9 cellular contexts compared by ENCODE assay signal in the genomic region with DNA sequence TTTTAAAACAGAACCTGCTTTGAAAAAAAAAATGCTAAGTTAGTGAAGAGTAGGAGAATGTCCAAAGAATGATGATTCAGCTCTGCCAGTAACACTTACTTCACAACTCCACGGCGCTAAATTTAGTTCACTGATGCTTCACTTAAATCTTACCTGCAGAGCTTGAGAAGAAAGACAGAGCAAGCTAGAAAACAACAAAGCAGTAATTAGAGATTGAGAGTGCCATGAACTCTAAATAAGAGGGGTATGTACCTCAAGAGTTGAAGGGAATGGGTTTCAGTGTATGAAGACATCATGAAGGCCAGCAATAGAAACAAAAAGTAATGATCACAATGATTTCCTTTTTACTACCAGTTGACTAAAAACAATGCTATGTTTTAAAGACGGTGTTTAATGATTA. TPM values are rescaled to one million over a fixed set of nuclear protein-coding genes. Genes with fewer than 3 reads are reported as not detected.
DNase-seq lines count a peak whose midpoint lies in the region; ATAC-seq and TF ChIP-seq lines count a peak whose summit lies in the region.
"Had no signal": no experiment of that assay in that cellular context is flagged by ENCODE, and none has a peak within 500 bp of the region (broad histone marks: within the 10 kb centered on the region; RNA-seq: fewer than 3 reads in every experiment).

No MANE protein-coding gene starts in this region.

- peak; percentile 45 for ATAC-seq in GM19035 (IDR thresholded peaks at IDR 0.05; ENCODE audit: unreplicated experiment)
- ATAC-seq in foreskin keratinocyte: no peak

- peaks cover 20% of the 10 kb centered on the region for H3K36me3 Mint-ChIP-seq in HFFc6 (ENCODE audit: low read depth)
- peaks cover 38% of the 10 kb centered on the region for H3K36me3 Mint-ChIP-seq in T-helper 1 cell treated with Interleukin-12 subunit alpha and Interleukin-12 subunit beta and Interleukin-4 antibody, amounts not matched to agents 30 μg/mL and 1 μg/mL, for 36 hours (ENCODE audit: low read depth)

- no peaks in the 10 kb centered on the region for H3K9me3 Mint-ChIP-seq in HFFc6
- no peaks in the 10 kb centered on the region for H3K9me3 Mint-ChIP-seq in T-helper 1 cell treated with Interleukin-12 subunit alpha and Interleukin-12 subunit beta and Interleukin-4 antibody, amounts not matched to agents 30 μg/mL and 1 μg/mL, for 36 hours

- H3K4me1 ChIP-seq in foreskin keratinocyte: no peaks in the 10 kb centered on the region

- H3K4me1 Mint-ChIP-seq in HFFc6 (ENCODE audit: low read depth): peaks cover 33% of the 10 kb centered on the region
- peaks cover 32% of the 10 kb centered on the region for H3K4me1 Mint-ChIP-seq in T-helper 1 cell treated with Interleukin-12 subunit alpha and Interleukin-12 subunit beta and Interleukin-4 antibody, amounts not matched to agents 30 μg/mL and 1 μg/mL, for 36 hours (ENCODE audit: low read depth)

- no peak overlapping the region for H3K4me3 Mint-ChIP-seq in HFFc6
- H3K4me3 Mint-ChIP-seq in T-helper 1 cell treated with Interleukin-12 subunit alpha and Interleukin-12 subunit beta and Interleukin-4 antibody, amounts not matched to agents 30 μg/mL and 1 μg/mL, for 36 hours: no peak overlapping the region

- no peaks in the 10 kb centered on the region for H3K27me3 ChIP-seq in foreskin keratinocyte

- H3K27me3 Mint-ChIP-seq in HFFc6 (ENCODE audit: insufficient read depth): no peaks in the 10 kb centered on the region
- no peaks in the 10 kb centered on the region for H3K27me3 Mint-ChIP-seq in T-helper 1 cell treated with Interleukin-12 subunit alpha and Interleukin-12 subunit beta and Interleukin-4 antibody, amounts not matched to agents 30 μg/mL and 1 μg/mL, for 36 hours (ENCODE audit: low read depth)

- H3K27ac ChIP-seq in foreskin keratinocyte: no peak overlapping the region

- peak; percentile 6 for DNase-seq in HFFc6
- DNase-seq in occipital lobe (lab: John Stamatoyannopoulos, UW): peak; percentile 6
- DNase-seq in foreskin keratinocyte: no peak
- DNase-seq in germinal center (ENCODE audit: low spot score): no peak
- no peak for DNase-seq in iPS-NIHi11 (ENCODE audit: low spot score)
- DNase-seq: left cardiac atrium, NCI-H1092 treated with DMSO at 0.1 percent for 48 hours had no signal

- peak overlapping the region; percentile 22 for H3K27ac Mint-ChIP-seq in HFFc6
- H3K27ac Mint-ChIP-seq in T-helper 1 cell treated with Interleukin-12 subunit alpha and Interleukin-12 subunit beta and Interleukin-4 antibody, amounts not matched to agents 30 μg/mL and 1 μg/mL, for 36 hours: peak overlapping the region; percentile 73

- TF ChIP-seq CTCF in HFFc6 (IDR thresholded peaks at IDR 0.05): no peak
- TF ChIP-seq CTCF in foreskin keratinocyte (conservative IDR thresholded peaks at IDR 0.05): no peak

RNA-seq across cellular contexts. Expression of gene EPRS1, which starts 32.8 kb away (rescaled TPM):
- 100 to 1,000 TPM; 153 to 177 (median 167) TPM for total RNA-seq in HFFc6 (2021; fragmentation: NEBNext Ultra II Directional; extraction: Animal tissue kit (Norgen Biotek cat#: 25700))
- total RNA-seq in occipital lobe (174 TPM), foreskin keratinocyte (115 and 135 TPM in 2 replicates)
- 97.0 and 107 TPM in 2 replicates for polyA plus RNA-seq in foreskin keratinocyte

Comparison
In these comparisons a context has a peak if more than half of its experiments do, and no peak if none do; other contexts are left out.
1. DNase-seq: peak in HFFc6 (single experiment) and occipital lobe (single experiment); none in foreskin keratinocyte (0 of 2), germinal center (single experiment) and iPS-NIHi11 (single experiment).